ENCODE assay signal across 8 cellular contexts in the genomic region with DNA sequence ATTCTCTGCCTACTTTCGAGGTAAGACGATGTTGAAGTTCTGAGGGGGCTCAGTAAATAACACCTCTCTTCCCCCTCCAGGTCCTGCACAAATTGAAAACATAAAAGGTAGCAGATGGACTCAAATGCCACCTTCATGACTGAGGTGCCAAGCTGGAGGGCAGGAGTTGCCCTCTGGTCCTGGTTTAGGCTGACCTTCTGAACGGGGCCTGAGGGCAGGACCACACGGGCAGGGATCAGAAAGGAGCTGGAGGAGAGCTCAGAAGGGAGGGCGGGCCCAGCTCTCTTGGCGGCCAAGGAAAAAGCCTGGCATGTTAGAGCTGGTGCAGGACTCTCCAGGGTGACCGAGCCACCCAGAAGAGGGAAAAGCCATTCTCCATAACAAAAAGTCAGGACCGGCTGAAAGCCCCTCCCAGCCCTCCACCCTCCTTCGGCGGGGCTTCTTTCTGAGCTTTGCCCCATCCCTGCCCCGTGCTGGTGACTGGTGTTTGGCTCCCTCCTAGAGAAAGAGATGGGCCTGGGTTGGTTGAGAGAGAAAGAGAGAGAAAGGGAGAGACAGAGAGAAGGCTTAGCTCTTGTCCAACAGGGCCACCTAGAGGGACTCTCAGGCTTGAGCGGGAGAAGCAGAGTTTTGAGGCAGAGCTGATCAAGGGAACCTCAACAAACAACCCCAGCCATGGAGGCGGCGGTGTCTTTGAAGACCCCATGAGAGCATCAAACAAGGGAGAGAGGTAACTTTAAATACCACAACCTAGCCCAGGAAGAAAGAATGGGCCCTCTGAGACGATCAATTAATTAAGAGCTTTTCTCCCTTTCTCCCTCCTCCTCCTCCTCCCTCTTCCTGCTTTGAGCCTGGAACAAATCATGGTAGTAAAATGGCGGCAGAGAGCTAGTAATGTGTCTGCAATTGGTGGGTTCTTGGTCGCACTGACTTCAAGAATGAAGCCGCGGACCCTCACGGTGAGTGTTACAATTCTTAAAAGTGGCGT. TPM values are rescaled to one million over a fixed set of nuclear protein-coding genes. Genes with fewer than 3 reads are reported as not detected.
DNase-seq lines count a peak whose midpoint lies in the region; ATAC-seq and TF ChIP-seq lines count a peak whose summit lies in the region.

No MANE protein-coding gene starts in this region.

- H3K36me3 ChIP-seq in mucosa of descending colon (ENCODE audit: low read depth) (no peaks in the 10 kb centered on the region), vagina (no peaks in the 10 kb centered on the region)

- in situ Hi-C loops in SK-MEL-5 (cut with HindIII; ENCODE audit: low pct_unique_long_range_greater_than_20kb, low sequenced_read_pairs) = no loop called here

- H3K4me3 ChIP-seq in mucosa of descending colon (no peak overlapping the region), vagina (no peak overlapping the region)

- no peak for TF ChIP-seq CTCF in mucosa of descending colon (IDR thresholded peaks at IDR 0.05)
- TF ChIP-seq CTCF in vagina (IDR thresholded peaks at IDR 0.05) = no peak

- DNase-seq in NCI-H2081 (lab: John Stamatoyannopoulos, UW) (peak; percentile 8 to 12), NCI-H2081 treated with DMSO at 0.1 percent for 48 hours (lab: John Stamatoyannopoulos, UW) (no peak), SK-MEL-5 (ENCODE audit: low read depth, low spot score) (peak; percentile 94), dermis blood vessel endothelial cell (peak; percentile 38), mucosa of descending colon (peak in 1 of 3 donors; percentile 16), GDM1 (lab: John Stamatoyannopoulos, UW) (no peak), vagina (ENCODE audit: extremely low spot score in 2 of 2) (no peak)

- H3K4me1 ChIP-seq in mucosa of descending colon (ENCODE audit: low read depth) = no peaks in the 10 kb centered on the region
- H3K4me1 ChIP-seq in vagina = no peaks in the 10 kb centered on the region

- H3K9me3 ChIP-seq in mucosa of descending colon (no peaks in the 10 kb centered on the region), vagina (no peaks in the 10 kb centered on the region)

- intact Hi-C loops in mucosa of descending colon (cut with DNase I, micrococcal nuclease) = no loop called here
- intact Hi-C loops in vagina (cut with DNase I) = no loop called here

- H3K27me3 ChIP-seq in vagina = no peaks in the 10 kb centered on the region

- peak; percentile 64 for ATAC-seq in HG02798 (IDR thresholded peaks at IDR 0.05; ENCODE audit: poor library complexity, unreplicated experiment)
- ATAC-seq in mucosa of descending colon = peak; percentile 72

- H3K27ac ChIP-seq in vagina = no peak overlapping the region

- TF ChIP-seq POLR2A in vagina (IDR thresholded peaks at IDR 0.05) = no peak

RNA-seq across cellular contexts. Expression of a gene that starts 50.8 kb away (rescaled TPM):
- 6.1 and 8.2 TPM in 2 replicates for total RNA-seq in SK-MEL-5 (2014; rRNA removed; shearing (Covaris generic))
- polyA plus RNA-seq in SK-MEL-5 (2015; cell fraction: cytosol; rRNA removed) = 29.2 and 29.7 TPM in 2 replicates
- 8.9 and 16.6 TPM in 2 replicates for polyA plus RNA-seq in SK-MEL-5 (2015; cell fraction: nucleus; rRNA removed)
- total RNA-seq in dermis blood vessel endothelial cell (13.5 and 14.1 TPM in 2 replicates), mucosa of descending colon (10 to 100 TPM; 15.3 to 56.6 (median 28.9) TPM), vagina (20.4 TPM)

RNA-seq across cellular contexts. Expression of a gene that starts 60.0 kb away (rescaled TPM):
- total RNA-seq in SK-MEL-5 (2014; rRNA removed; shearing (Covaris generic)) = 2.3 and 3.0 TPM in 2 replicates
- 2.8 and 4.3 TPM in 2 replicates for polyA plus RNA-seq in SK-MEL-5 (2015; cell fraction: cytosol; rRNA removed)
- 2.4 and 3.1 TPM in 2 replicates for polyA plus RNA-seq in SK-MEL-5 (2015; cell fraction: nucleus; rRNA removed)
- total RNA-seq in dermis blood vessel endothelial cell (0.93 and 1.0 TPM in 2 replicates), mucosa of descending colon (10 to 100 TPM in 1 of 3 donors, 1 to 10 TPM in 2; 4.7 to 15.6 (median 6.8) TPM), vagina (6.6 TPM)

Comparison
In these comparisons a context has a peak if more than half of its experiments do, and no peak if none do; other contexts are left out.
1. DNase-seq: peak in NCI-H2081 (2 of 2), SK-MEL-5 (single experiment) and dermis blood vessel endothelial cell (single experiment); none in NCI-H2081 treated with DMSO at 0.1 percent for 48 hours (single experiment), GDM1 (single experiment) and vagina (0 of 2).